ENCODE assay signal across 15 cellular contexts in the genomic region with DNA sequence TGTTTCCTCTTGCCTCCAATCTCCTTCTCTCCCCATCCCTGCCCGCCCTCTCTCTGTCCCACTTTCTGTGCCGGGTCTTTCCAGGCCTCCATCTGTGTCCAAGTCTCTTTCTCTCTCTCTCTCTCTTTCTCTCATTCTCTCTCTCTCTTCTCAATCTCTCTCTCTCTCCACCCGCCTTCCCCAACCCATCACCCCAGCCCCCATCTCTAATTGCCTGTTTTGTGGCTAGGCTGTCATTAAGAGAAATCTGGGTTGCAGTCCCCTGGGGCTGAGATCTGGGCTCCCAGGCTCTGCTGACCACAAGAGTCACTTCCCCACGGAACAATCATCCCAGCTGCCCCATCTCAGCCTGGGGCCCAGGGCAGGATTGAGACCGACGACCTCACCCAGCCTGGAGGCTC. TPM values are rescaled to one million over a fixed set of nuclear protein-coding genes. Genes with fewer than 3 reads are reported as not detected.
DNase-seq lines count a peak whose midpoint lies in the region; ATAC-seq and TF ChIP-seq lines count a peak whose summit lies in the region.
"Had no signal": no experiment of that assay in that cellular context is flagged by ENCODE, and none has a peak within 500 bp of the region (broad histone marks: within the 10 kb centered on the region; RNA-seq: fewer than 3 reads in every experiment).

No MANE protein-coding gene starts in this region.

- no peaks in the 10 kb centered on the region for H3K36me3 Mint-ChIP-seq in nephron progenitor cell (ENCODE audit: low read depth)

- TF ChIP-seq RAD21 in SK-N-SH (IDR thresholded peaks at IDR 0.05; ENCODE audit: low read length): no peak

- WGBS in SK-N-SH (ENCODE audit: low lambda C conversion rate): 41% methylated on average over 6 of the region's 6 CpGs
- WGBS in esophagus muscularis mucosa: 16% methylated on average over 6 of the region's 6 CpGs
- 29 to 36% methylated on average over 4 to 6 of the region's 6 CpGs for WGBS in upper lobe of left lung, 2 donors

- TF ChIP-seq POLR2A in esophagus muscularis mucosa (IDR thresholded peaks at IDR 0.05; ENCODE audit: low read depth) (no peak), upper lobe of left lung (IDR thresholded peaks at IDR 0.05) (no peak)

- H3K36me3 ChIP-seq in SK-N-SH (replicated peaks in 1 of 2; ENCODE audit: control insufficient read depth in 1 of 2, insufficient read depth in 2 of 2, low read length in 1 of 2): no peaks in the 10 kb centered on the region
- H3K36me3 ChIP-seq in esophagus muscularis mucosa: peaks cover 0 to 21% (median 10%) of the 10 kb centered on the region in 4 donors
- no peaks in the 10 kb centered on the region for H3K36me3 ChIP-seq in upper lobe of left lung

- CTCF ChIA-PET in SK-N-SH (lab: Yijun Ruan, JAX): interaction anchor here (1.9 to 5.3 kb wide), 3 partner anchors 8 to 77 kb away, joined by 7 to 27 read pairs (median 8); no protein-coding TSS in a partner anchor

- DNase-seq in SK-N-SH (peak; percentile 41), esophagus muscularis mucosa (ENCODE audit: extremely low spot score) (no peak), nephron progenitor cell (no peak), upper lobe of left lung (no peak), GM13976 (ENCODE audit: low spot score) (no peak), AML-193 (lab: John Stamatoyannopoulos, UW) (no peak)
- DNase-seq: activated CD4-positive, alpha-beta T cell treated with anti-CD3 and anti-CD28 coated beads for 48 hours; NCI-H2081 treated with DMSO at 0.1 percent for 48 hours had no signal

- H3K79me2 ChIP-seq in SK-N-SH (ENCODE audit: insufficient read depth): no peaks in the 10 kb centered on the region

- H3K27me3 ChIP-seq in SK-N-SH (ENCODE audit: insufficient read depth) (peaks cover 31% of the 10 kb centered on the region), esophagus muscularis mucosa (peaks cover 0 to 99% (median 18%) of the 10 kb centered on the region in 4 donors), upper lobe of left lung (peaks cover 0 to 20% (median 6%) of the 10 kb centered on the region in 4 donors)

- TF ChIP-seq CTCF in SK-N-SH (IDR thresholded peaks at IDR 0.05) (no peak), esophagus muscularis mucosa (IDR thresholded peaks at IDR 0.05) (no peak), nephron progenitor cell (IDR thresholded peaks at IDR 0.05) (no peak), upper lobe of left lung (IDR thresholded peaks at IDR 0.05) (no peak), GM13976 (IDR thresholded peaks at IDR 0.05; ENCODE audit: borderline replicate concordance, control extremely low read depth, extremely low read depth, insufficient read depth, missing control alignments) (no peak)

- H3K4me1 Mint-ChIP-seq in nephron progenitor cell: peaks cover 41% of the 10 kb centered on the region

- H3F3A ChIP-seq in SK-N-SH (replicated peaks; ENCODE audit: insufficient read depth): peaks cover 6% of the 10 kb centered on the region

- H3K9me3 Mint-ChIP-seq in nephron progenitor cell: no peaks in the 10 kb centered on the region
- H3K9me3 Mint-ChIP-seq: activated naive CD4-positive, alpha-beta T cell treated with anti-CD3 and anti-CD28 coated beads, Interleukin-2, amount 50 U/mL, for 72 hours; stimulated activated naive CD8-positive, alpha-beta T cell treated with anti-CD3 and anti-CD28 coated beads, Interleukin-15, Interleukin-2, amounts not matched to agents 100 ng/mL and 50 ng/mL, for 24 hours had no signal

- in situ Hi-C loops in GM13976 (cut with MboI; ENCODE audit: low sequenced_read_pairs, unreplicated experiment): no loop called here

- no peaks in the 10 kb centered on the region for H3K9me2 ChIP-seq in SK-N-SH

- H3K4me1 ChIP-seq in SK-N-SH (ENCODE audit: control insufficient read depth in 1 of 2, insufficient read depth in 2 of 2, low read depth in 1 of 2, low read length in 1 of 2): no peaks in the 10 kb centered on the region
- H3K4me1 ChIP-seq in esophagus muscularis mucosa: peaks cover 14 to 69% (median 53%) of the 10 kb centered on the region in 4 donors
- peaks cover 10 to 25% (median 10%) of the 10 kb centered on the region in 4 donors for H3K4me1 ChIP-seq in upper lobe of left lung

- POLR2A ChIA-PET in SK-N-SH (lab: Yijun Ruan, JAX): no interaction called here

- H3K4me3 Mint-ChIP-seq in nephron progenitor cell: no peak overlapping the region
- H3K4me3 Mint-ChIP-seq: memory B cell; stimulated activated naive CD8-positive, alpha-beta T cell treated with anti-CD3 and anti-CD28 coated beads, Interleukin-15, Interleukin-2, amounts not matched to agents 100 ng/mL and 50 ng/mL, for 24 hours had no signal

- H3K27me3 Mint-ChIP-seq in nephron progenitor cell (ENCODE audit: low read depth, poor library complexity): peaks cover 68% of the 10 kb centered on the region

- H3K27ac ChIP-seq in SK-N-SH (ENCODE audit: low read depth in 2 of 2, low read length in 1 of 2) (peak overlapping the region in 1 of 2 experiments; percentile 49; a peak in 1 of 4 replicates), esophagus muscularis mucosa (replicated peaks in 1 of 4) (peak overlapping the region; percentile 65 to 81 (median 76)), upper lobe of left lung (peak overlapping the region; percentile 62 to 80 (median 66))
- H3K27ac ChIP-seq: 22Rv1 had no signal

- no peak overlapping the region for H3K9ac ChIP-seq in SK-N-SH

- ATAC-seq in SK-N-SH treated with all-trans-retinoic acid at 6 μM for 48 hours: no peak
- ATAC-seq in upper lobe of left lung (ENCODE audit: low FRiP score in 2 of 2): peak in 1 of 2 donors; percentile 20
- ATAC-seq in GM18519 (IDR thresholded peaks at IDR 0.05; ENCODE audit: low FRiP score, unreplicated experiment): no peak
- ATAC-seq: activated naive CD4-positive, alpha-beta T cell treated with anti-CD3 and anti-CD28 coated beads, Interleukin-2, amount 50 U/mL, for 72 hours had no signal

- TF ChIP-seq EP300 in SK-N-SH (IDR thresholded peaks at IDR 0.05; ENCODE audit: borderline replicate concordance in 1 of 2, low read depth in 1 of 2, low read length in 1 of 2) (no peak), esophagus muscularis mucosa (IDR thresholded peaks at IDR 0.05) (no peak), upper lobe of left lung (IDR thresholded peaks at IDR 0.05) (no peak)

- no peak overlapping the region; the same call in 1 of the 2 replicates for H3K4me2 ChIP-seq in SK-N-SH

- H2AFZ ChIP-seq in SK-N-SH (ENCODE audit: low read depth): no peak overlapping the region

- H4K20me1 ChIP-seq in SK-N-SH (ENCODE audit: insufficient read depth): no peaks in the 10 kb centered on the region

- intact Hi-C loops in esophagus muscularis mucosa (cut with DNase I): no loop called here

- H3K27ac Mint-ChIP-seq in nephron progenitor cell: peak overlapping the region; percentile 68
- H3K27ac Mint-ChIP-seq: memory B cell had no signal

- H3K9me3 ChIP-seq in SK-N-SH (no peaks in the 10 kb centered on the region), esophagus muscularis mucosa (no peaks in the 10 kb centered on the region), upper lobe of left lung (no peaks in the 10 kb centered on the region)

- H3K4me3 ChIP-seq in SK-N-SH (ENCODE audit: low read depth in 2 of 2, low read length in 1 of 2) (no peak overlapping the region), esophagus muscularis mucosa (peak overlapping the region; percentile 45 to 65 (median 56)), upper lobe of left lung (no peak overlapping the region)

TF ChIP-seq in SK-N-SH, 30 proteins besides CTCF, POLR2A, EP300 and RAD21 (continues in another document):
- TF ChIP-seq, protein P1, sequence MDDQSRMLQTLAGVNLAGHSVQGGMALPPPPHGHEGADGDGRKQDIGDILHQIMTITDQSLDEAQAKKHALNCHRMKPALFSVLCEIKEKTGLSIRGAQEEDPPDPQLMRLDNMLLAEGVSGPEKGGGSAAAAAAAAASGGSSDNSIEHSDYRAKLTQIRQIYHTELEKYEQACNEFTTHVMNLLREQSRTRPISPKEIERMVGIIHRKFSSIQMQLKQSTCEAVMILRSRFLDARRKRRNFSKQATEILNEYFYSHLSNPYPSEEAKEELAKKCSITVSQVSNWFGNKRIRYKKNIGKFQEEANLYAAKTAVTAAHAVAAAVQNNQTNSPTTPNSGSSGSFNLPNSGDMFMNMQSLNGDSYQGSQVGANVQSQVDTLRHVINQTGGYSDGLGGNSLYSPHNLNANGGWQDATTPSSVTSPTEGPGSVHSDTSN (IDR thresholded peaks at IDR 0.05): no peak
- no peak for TF ChIP-seq MXI1 (IDR thresholded peaks at IDR 0.05; ENCODE audit: low read depth, low read length)

TF ChIP-seq in SK-N-SH treated with all-trans-retinoic acid at 6 μM for 48 hours, 23 proteins besides CTCF, POLR2A, EP300 and RAD21 (continues in another document):
- TF ChIP-seq TOX (CRISPR knock-in tag; IDR thresholded peaks at IDR 0.05; ENCODE audit: borderline replicate concordance) (no peak), ZNF70 (CRISPR knock-in tag; IDR thresholded peaks at IDR 0.05) (no peak), ZNF8 (CRISPR knock-in tag; IDR thresholded peaks at IDR 0.05) (no peak), PPARA (CRISPR knock-in tag; IDR thresholded peaks at IDR 0.05; ENCODE audit: borderline replicate concordance) (no peak)
- TF ChIP-seq, protein P2, sequence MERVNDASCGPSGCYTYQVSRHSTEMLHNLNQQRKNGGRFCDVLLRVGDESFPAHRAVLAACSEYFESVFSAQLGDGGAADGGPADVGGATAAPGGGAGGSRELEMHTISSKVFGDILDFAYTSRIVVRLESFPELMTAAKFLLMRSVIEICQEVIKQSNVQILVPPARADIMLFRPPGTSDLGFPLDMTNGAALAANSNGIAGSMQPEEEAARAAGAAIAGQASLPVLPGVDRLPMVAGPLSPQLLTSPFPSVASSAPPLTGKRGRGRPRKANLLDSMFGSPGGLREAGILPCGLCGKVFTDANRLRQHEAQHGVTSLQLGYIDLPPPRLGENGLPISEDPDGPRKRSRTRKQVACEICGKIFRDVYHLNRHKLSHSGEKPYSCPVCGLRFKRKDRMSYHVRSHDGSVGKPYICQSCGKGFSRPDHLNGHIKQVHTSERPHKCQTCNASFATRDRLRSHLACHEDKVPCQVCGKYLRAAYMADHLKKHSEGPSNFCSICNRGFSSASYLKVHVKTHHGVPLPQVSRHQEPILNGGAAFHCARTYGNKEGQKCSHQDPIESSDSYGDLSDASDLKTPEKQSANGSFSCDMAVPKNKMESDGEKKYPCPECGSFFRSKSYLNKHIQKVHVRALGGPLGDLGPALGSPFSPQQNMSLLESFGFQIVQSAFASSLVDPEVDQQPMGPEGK (CRISPR knock-in tag; IDR thresholded peaks at IDR 0.05; ENCODE audit: borderline replicate concordance): no peak

RNA-seq across cellular contexts. Expression of gene COL5A3, which starts 2.5 kb away (rescaled TPM):
- polyA plus RNA-seq in SK-N-SH (2012; rRNA removed): under 0.01 and 0.02 TPM in 2 replicates
- polyA plus RNA-seq in SK-N-SH (2012; cell fraction: cytosol; rRNA removed): 0.01 TPM in 1 of 2 replicates, not detected in the other
- polyA plus RNA-seq in SK-N-SH (2012; cell fraction: nucleus; rRNA removed): 0.02 TPM in 1 of 2 replicates, not detected in the other
- total RNA-seq in esophagus muscularis mucosa: 10 to 100 TPM; 12.9 to 29.1 (median 19.5) TPM
- 10 to 100 TPM in 3 of 6 donors, 1 to 10 TPM in 3; 1.3 to 31.4 (median 11.2) TPM for total RNA-seq in upper lobe of left lung

RNA-seq across cellular contexts. Expression of gene RDH8, which starts 5.5 kb away (rescaled TPM):
- polyA plus RNA-seq in SK-N-SH (2012; rRNA removed): 0.03 TPM in 1 of 2 replicates, not detected in the other
- polyA plus RNA-seq in SK-N-SH (2012; cell fraction: cytosol; rRNA removed): not detected in 2 replicates
- polyA plus RNA-seq in SK-N-SH (2012; cell fraction: nucleus; rRNA removed): not detected in 2 replicates
- total RNA-seq in esophagus muscularis mucosa: not detected
- not detected for total RNA-seq in upper lobe of left lung
- total RNA-seq: activated naive CD4-positive, alpha-beta T cell treated with anti-CD3 and anti-CD28 coated beads, Interleukin-2, amount 50 U/mL, for 72 hours had no signal
- polyA plus RNA-seq: esophagus had no signal

Comparison
In these comparisons a context has a peak if more than half of its experiments do, and no peak if none do; other contexts are left out.
1. H3K4me3 ChIP-seq: peak in esophagus muscularis mucosa (4 of 4); none in SK-N-SH (0 of 2) and upper lobe of left lung (0 of 4).